In the genomic region with DNA sequence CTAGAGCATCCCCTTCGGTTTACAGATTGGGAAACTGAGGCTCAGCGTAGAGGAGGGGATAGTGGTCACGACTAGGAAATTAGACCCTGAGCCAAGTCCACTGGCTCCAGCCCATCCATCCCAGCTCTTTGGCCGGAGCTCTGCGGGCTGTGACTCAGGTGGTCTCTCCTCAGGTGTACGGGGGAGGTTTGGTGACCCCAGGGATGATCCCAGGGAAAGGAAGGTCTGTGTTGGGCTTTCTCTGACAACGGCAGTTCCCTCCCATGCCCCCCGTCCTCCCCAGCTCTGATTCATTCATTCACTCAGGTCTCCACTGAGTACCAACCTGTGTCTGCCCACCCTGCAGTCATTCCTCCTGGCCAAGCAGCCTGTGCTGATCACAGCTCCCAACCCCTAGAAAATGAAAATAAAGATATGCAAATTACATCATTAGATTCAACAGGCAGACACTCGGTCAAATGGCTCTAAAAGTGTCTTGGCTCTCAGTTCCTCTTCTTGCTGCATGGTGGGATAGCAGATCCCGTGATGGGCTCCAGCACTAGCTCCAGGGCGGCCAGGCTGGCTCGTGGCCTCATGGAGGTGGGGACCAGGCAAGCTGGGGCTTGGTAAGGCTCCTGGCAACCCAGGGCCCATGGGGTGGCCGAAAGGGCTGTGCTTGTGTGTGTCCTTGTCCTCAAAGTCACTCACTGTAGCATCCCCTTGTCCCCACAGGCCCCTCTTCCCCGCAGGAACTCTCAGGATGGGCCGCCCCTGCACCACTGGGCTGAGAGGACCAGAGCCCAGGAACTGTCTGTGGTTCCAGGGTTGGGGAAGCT, we compare ENCODE assay signal across 12 cellular contexts. TPM values are rescaled to one million over a fixed set of nuclear protein-coding genes. Genes with fewer than 3 reads are reported as not detected.
DNase-seq lines count a peak whose midpoint lies in the region; ATAC-seq and TF ChIP-seq lines count a peak whose summit lies in the region.
"Had no signal": no experiment of that assay in that cellular context is flagged by ENCODE, and none has a peak within 500 bp of the region (broad histone marks: within the 10 kb centered on the region; RNA-seq: fewer than 3 reads in every experiment).

No MANE protein-coding gene starts in this region.

- DNase-seq in NOMO-1 (lab: John Stamatoyannopoulos, UW; ENCODE audit: unreplicated experiment in 2 of 2) (peak; percentile 59 to 61), midbrain (lab: John Stamatoyannopoulos, UW) (no peak), KG1 (lab: John Stamatoyannopoulos, UW) (no peak), ascending aorta (ENCODE audit: low spot score in 2 of 2) (no peak), AML-193 (lab: John Stamatoyannopoulos, UW) (no peak)
- DNase-seq: ACHN; stimulated activated CD4-positive, alpha-beta T cell treated with anti-CD3 and anti-CD28 coated beads, Interleukin-2, amount 100 ng/mL, for 48 hours had no signal

- H3K4me1 ChIP-seq in DOHH2 (ENCODE audit: control insufficient read depth, low read length): peaks cover 32% of the 10 kb centered on the region
- H3K4me1 ChIP-seq in ascending aorta: no peaks in the 10 kb centered on the region

- peak overlapping the region; percentile 21; the same call in 1 of the 2 replicates for H3K27ac ChIP-seq in DOHH2 (ENCODE audit: low read depth, low read length)
- H3K27ac ChIP-seq in ascending aorta: no peak overlapping the region

- H3K4me3 ChIP-seq in DOHH2 (ENCODE audit: low read length): peak overlapping the region; percentile 34
- no peak overlapping the region for H3K4me3 ChIP-seq in ascending aorta

- H3K36me3 ChIP-seq in DOHH2 (ENCODE audit: control insufficient read depth, low read length) (no peaks in the 10 kb centered on the region), ascending aorta (no peaks in the 10 kb centered on the region)

- no peak for TF ChIP-seq CTCF in DOHH2 (IDR thresholded peaks at IDR 0.05; ENCODE audit: low read depth, low read length, poor library complexity, severe bottlenecking)
- TF ChIP-seq CTCF in ascending aorta (IDR thresholded peaks at IDR 0.05): no peak

- H3K9me3 ChIP-seq in DOHH2 (ENCODE audit: control insufficient read depth, insufficient read depth, low read length) (no peaks in the 10 kb centered on the region), ascending aorta (no peaks in the 10 kb centered on the region)

- H3K9me2 ChIP-seq in DOHH2 (replicated peaks; ENCODE audit: control insufficient read depth, low read length): no peaks in the 10 kb centered on the region

- H3K4me2 ChIP-seq in DOHH2 (ENCODE audit: low read length): peak overlapping the region; percentile 68

- H4K20me1 ChIP-seq in DOHH2 (ENCODE audit: control insufficient read depth, insufficient read depth, low read depth, low read length): no peaks in the 10 kb centered on the region

- peak; percentile 59 for ATAC-seq in GM19438 (IDR thresholded peaks at IDR 0.05; ENCODE audit: low read depth, unreplicated experiment)
- ATAC-seq in HG02981 (IDR thresholded peaks at IDR 0.05; ENCODE audit: unreplicated experiment): peak; percentile 70

- H3F3A ChIP-seq in DOHH2 (ENCODE audit: control insufficient read depth, insufficient read depth): no peaks in the 10 kb centered on the region; the same call in 1 of the 2 replicates

- H3K79me2 ChIP-seq in DOHH2 (ENCODE audit: control insufficient read depth, low read length): no peaks in the 10 kb centered on the region

- intact Hi-C loops in ascending aorta (cut with DNase I): no loop called here

- H3K27me3 ChIP-seq in DOHH2 (ENCODE audit: control insufficient read depth, low read length) (no peaks in the 10 kb centered on the region), ascending aorta (no peaks in the 10 kb centered on the region)

RNA-seq across cellular contexts. Expression of a gene that starts 37.8 kb away (rescaled TPM):
- total RNA-seq in ascending aorta: not detected
- total RNA-seq: endothelial cell of umbilical vein, ureter had no signal

RNA-seq across cellular contexts. Expression of a gene that starts 51.9 kb away (rescaled TPM):
- 14.5 TPM for total RNA-seq in ascending aorta

Comparison
In these comparisons a context has a peak if more than half of its experiments do, and no peak if none do; other contexts are left out.
1. DNase-seq: peak in NOMO-1 (2 of 2); none in midbrain (single experiment), KG1 (single experiment), ascending aorta (0 of 2) and AML-193 (0 of 2).